Comparison of ENCODE assay signal across 8 cellular contexts in genomic region chr5:172764861-172765765, GRCh38. TPM values are rescaled to one million over a fixed set of nuclear protein-coding genes. Genes with fewer than 3 reads are reported as not detected.
A peak's percentile ranks its signal among the peaks of the same experiment; 100 is the strongest.
DNase-seq lines count a peak whose midpoint lies in the region; ATAC-seq and TF ChIP-seq lines count a peak whose summit lies in the region.

No MANE protein-coding gene starts in this region.

- CTCF ChIA-PET in AG04449 (lab: Yijun Ruan, JAX) = interaction anchor here (0.8 to 5.6 kb wide), 12 partner anchors 31 to 174 kb away, joined by 3 to 45 read pairs (median 4); no protein-coding TSS in a partner anchor

- peaks cover 0 to 5% of the 10 kb centered on the region in 2 donors for H3K9me3 ChIP-seq in breast epithelium

- DNase-seq in AG04449 (ENCODE audit: low read depth, low spot score) (peak; percentile 98), NCI-H2196 (lab: John Stamatoyannopoulos, UW; ENCODE audit: unreplicated experiment) (peak; percentile 98), breast epithelium (ENCODE audit: low spot score in 2 of 2) (peak; percentile 97 to 99), iPS-NIHi11 (ENCODE audit: low spot score) (peak; percentile 90)

- peak overlapping the region; percentile 86 for H3K27ac ChIP-seq in VCaP
- peak overlapping the region; percentile 97 to 100 for H3K27ac ChIP-seq in breast epithelium
- H3K27ac ChIP-seq in skin epidermis = peak overlapping the region; percentile 56 to 100 (median 100)

- ATAC-seq in GM18870 (IDR thresholded peaks at IDR 0.05; ENCODE audit: unreplicated experiment) = peak; percentile 85
- peak; percentile 84 for ATAC-seq in HG03135 (IDR thresholded peaks at IDR 0.05; ENCODE audit: unreplicated experiment)

- H3K4me3 ChIP-seq in AG04449 (ENCODE audit: low read depth, low read length) (peak overlapping the region; percentile 54), breast epithelium (peak overlapping the region; percentile 93 to 97 (median 94)), skin epidermis (peak overlapping the region in 5 of 7 experiments; percentile 13 to 88 (median 25))

- H3K4me1 ChIP-seq in breast epithelium = peaks cover 0 to 4% of the 10 kb centered on the region in 2 donors

- POLR2A ChIA-PET in AG04449 (lab: Yijun Ruan, JAX) = interaction anchor here (0.5 to 9.9 kb wide), 18 partner anchors 9 to 563 kb away, joined by 3 to 149 read pairs (median 4); partner anchors contain the start of gene STC2

- no peak for TF ChIP-seq CTCF in AG04449 (IDR thresholded peaks at IDR 0.05; ENCODE audit: insufficient read depth, low read length, missing control alignments)
- no peak for TF ChIP-seq CTCF in VCaP (conservative IDR thresholded peaks at IDR 0.05)
- TF ChIP-seq CTCF in breast epithelium (IDR thresholded peaks at IDR 0.05) = no peak

- H3K36me3 ChIP-seq in breast epithelium = no peaks in the 10 kb centered on the region

- TF ChIP-seq POLR2A in breast epithelium (IDR thresholded peaks at IDR 0.05) = no peak

- no peaks in the 10 kb centered on the region for H3K27me3 ChIP-seq in breast epithelium

- intact Hi-C loops in breast epithelium (cut with DNase I; ENCODE audit: low total_unique reads) = no loop called here

RNA-seq across cellular contexts. Expression of gene DUSP1, which starts 5.9 kb away (rescaled TPM):
- 1,000 to 10,000 TPM in 2 of 3 donors, 100 to 1,000 TPM in 1; 752 to 1,562 (median 1,015) TPM for total RNA-seq in breast epithelium

Comparison
In these comparisons a context has a peak if more than half of its experiments do, and no peak if none do; other contexts are left out.
1. Peak in every context shown above with its lines: DNase-seq, ATAC-seq, H3K4me3 ChIP-seq and H3K27ac ChIP-seq.
2. H3K4me3 ChIP-seq: peak in every context shown above with its lines; median percentile 94 in breast epithelium; 54 in AG04449; 25 in skin epidermis.